1 cellular context compared by ENCODE assay signal in the genomic region with DNA sequence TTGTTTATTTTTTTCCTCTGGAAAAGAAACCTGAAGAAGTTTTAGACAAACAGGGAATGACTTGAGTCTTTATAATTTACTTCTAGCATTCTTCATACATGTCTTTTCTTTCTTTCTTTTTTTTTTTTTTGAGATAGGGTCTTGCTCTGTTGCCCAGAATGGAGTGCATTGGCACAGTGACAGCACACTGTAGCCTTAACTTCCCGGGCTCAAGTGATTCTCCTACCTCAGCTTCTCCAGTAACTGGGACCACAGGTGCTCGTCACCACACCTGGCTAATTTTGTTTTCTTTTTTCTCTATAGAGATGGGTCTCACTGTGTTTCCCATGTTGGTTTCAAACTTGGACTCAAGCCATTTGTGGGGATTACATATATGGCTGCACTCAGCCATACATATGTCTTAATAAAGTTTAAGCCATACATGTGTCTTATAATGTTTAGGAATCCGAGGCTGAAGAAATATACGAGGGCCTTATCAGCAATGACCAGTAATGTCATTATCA.
A peak's percentile ranks its signal among the peaks of the same experiment; 100 is the strongest.
TF ChIP-seq lines count a peak whose summit lies in the region.

No MANE protein-coding gene starts in this region.

TF ChIP-seq in K562, 482 proteins besides CTCF, POLR2A, EP300 and RAD21 (continued from another document):
- TF ChIP-seq ZBTB40 (IDR thresholded peaks at IDR 0.05), result peak; percentile 73
- no peak for TF ChIP-seq ZBTB40 (CRISPR knock-in tag; IDR thresholded peaks at IDR 0.05)
- TF ChIP-seq RCOR1 (IDR thresholded peaks at IDR 0.05; ENCODE audit: borderline replicate concordance in 1 of 2, low read depth in 2 of 2, low read length in 2 of 2), result peak in 1 of 2 experiments; percentile 27; a peak in 1 of 4 replicates
- 0 out of 2 replicates have a peak, but pooled peaks have one; percentile 22 for TF ChIP-seq LEF1 (IDR thresholded peaks at IDR 0.05)
- TF ChIP-seq TCF3 (CRISPR knock-in tag; IDR thresholded peaks at IDR 0.05), result 0 out of 2 replicates have a peak, but pooled peaks have one; percentile 40
- TF ChIP-seq CBFA2T2 (conservative IDR thresholded peaks at IDR 0.05), result peak; percentile 20; the same call in 1 of the 2 replicates
- TF ChIP-seq CBX1 (IDR thresholded peaks at IDR 0.05; ENCODE audit: low read depth), result no peak
- TF ChIP-seq CBFA2T3 (IDR thresholded peaks at IDR 0.05), result peak; percentile 42
TF ChIP-seq in K562: peak in this region for 10.
